In the genomic region with DNA sequence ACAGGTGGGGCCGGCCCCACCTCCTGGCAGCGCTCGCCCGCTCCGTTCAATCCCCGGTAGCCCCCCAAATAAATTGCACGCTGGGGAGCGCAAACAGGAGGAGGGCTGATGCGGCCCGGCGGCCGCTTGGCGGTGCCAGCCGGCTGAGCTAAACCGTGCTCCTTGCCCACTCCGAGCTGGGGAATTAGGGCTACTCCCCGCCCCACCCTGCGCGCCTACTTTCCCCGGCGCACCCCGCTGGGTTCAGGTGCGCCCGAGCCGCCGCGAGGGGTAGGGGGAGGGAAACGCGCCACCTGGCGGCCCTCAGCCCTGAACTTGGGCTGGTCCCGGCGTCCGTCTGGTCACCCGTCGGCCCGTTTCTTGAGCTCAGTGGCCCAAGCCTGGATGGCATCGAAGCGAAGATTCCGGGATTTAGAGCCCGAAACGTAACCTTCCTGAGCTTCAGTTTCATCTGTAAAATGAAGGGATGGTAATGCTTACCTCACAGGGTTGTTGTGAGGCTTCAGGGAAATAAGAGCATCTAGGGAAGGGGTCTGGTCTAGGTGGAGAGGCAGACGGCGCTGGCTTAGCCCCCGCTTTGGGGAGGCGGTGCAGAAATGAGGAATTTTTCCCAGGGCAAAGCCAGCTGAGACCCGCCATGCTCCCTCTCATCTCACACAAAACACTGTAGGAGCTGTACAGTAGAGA, we compare ENCODE assay signal across 1 cellular context.
A peak's percentile ranks its signal among the peaks of the same experiment; 100 is the strongest.
TF ChIP-seq lines count a peak whose summit lies in the region.

No MANE protein-coding gene starts in this region.

TF ChIP-seq in K562, 482 proteins besides CTCF, POLR2A, EP300 and RAD21 (continued from another document and continues in another):
- TF ChIP-seq, protein P1, sequence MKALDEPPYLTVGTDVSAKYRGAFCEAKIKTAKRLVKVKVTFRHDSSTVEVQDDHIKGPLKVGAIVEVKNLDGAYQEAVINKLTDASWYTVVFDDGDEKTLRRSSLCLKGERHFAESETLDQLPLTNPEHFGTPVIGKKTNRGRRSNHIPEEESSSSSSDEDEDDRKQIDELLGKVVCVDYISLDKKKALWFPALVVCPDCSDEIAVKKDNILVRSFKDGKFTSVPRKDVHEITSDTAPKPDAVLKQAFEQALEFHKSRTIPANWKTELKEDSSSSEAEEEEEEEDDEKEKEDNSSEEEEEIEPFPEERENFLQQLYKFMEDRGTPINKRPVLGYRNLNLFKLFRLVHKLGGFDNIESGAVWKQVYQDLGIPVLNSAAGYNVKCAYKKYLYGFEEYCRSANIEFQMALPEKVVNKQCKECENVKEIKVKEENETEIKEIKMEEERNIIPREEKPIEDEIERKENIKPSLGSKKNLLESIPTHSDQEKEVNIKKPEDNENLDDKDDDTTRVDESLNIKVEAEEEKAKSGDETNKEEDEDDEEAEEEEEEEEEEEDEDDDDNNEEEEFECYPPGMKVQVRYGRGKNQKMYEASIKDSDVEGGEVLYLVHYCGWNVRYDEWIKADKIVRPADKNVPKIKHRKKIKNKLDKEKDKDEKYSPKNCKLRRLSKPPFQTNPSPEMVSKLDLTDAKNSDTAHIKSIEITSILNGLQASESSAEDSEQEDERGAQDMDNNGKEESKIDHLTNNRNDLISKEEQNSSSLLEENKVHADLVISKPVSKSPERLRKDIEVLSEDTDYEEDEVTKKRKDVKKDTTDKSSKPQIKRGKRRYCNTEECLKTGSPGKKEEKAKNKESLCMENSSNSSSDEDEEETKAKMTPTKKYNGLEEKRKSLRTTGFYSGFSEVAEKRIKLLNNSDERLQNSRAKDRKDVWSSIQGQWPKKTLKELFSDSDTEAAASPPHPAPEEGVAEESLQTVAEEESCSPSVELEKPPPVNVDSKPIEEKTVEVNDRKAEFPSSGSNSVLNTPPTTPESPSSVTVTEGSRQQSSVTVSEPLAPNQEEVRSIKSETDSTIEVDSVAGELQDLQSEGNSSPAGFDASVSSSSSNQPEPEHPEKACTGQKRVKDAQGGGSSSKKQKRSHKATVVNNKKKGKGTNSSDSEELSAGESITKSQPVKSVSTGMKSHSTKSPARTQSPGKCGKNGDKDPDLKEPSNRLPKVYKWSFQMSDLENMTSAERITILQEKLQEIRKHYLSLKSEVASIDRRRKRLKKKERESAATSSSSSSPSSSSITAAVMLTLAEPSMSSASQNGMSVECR (CRISPR knock-in tag; IDR thresholded peaks at IDR 0.05): peak; percentile 59; the same call in 1 of the 2 replicates
- TF ChIP-seq, protein P2, sequence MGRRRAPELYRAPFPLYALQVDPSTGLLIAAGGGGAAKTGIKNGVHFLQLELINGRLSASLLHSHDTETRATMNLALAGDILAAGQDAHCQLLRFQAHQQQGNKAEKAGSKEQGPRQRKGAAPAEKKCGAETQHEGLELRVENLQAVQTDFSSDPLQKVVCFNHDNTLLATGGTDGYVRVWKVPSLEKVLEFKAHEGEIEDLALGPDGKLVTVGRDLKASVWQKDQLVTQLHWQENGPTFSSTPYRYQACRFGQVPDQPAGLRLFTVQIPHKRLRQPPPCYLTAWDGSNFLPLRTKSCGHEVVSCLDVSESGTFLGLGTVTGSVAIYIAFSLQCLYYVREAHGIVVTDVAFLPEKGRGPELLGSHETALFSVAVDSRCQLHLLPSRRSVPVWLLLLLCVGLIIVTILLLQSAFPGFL (CRISPR knock-in tag; IDR thresholded peaks at IDR 0.05): 0 out of 2 replicates have a peak, but pooled peaks have one; percentile 79
- no peak for TF ChIP-seq ZNF445 (CRISPR knock-in tag; IDR thresholded peaks at IDR 0.05; ENCODE audit: low read depth)
- TF ChIP-seq PHF8 (IDR thresholded peaks at IDR 0.05; ENCODE audit: borderline replicate concordance, low read length): no peak
- TF ChIP-seq PHTF2 (CRISPR knock-in tag; IDR thresholded peaks at IDR 0.05): no peak
- TF ChIP-seq CHCHD3 (CRISPR knock-in tag; IDR thresholded peaks at IDR 0.05): no peak
- TF ChIP-seq ZNF780A (CRISPR knock-in tag; IDR thresholded peaks at IDR 0.05): no peak
- 0 out of 2 replicates have a peak, but pooled peaks have one; percentile 22 for TF ChIP-seq XRCC5 (IDR thresholded peaks at IDR 0.05; ENCODE audit: low read depth, low read length)
- TF ChIP-seq, protein P3, sequence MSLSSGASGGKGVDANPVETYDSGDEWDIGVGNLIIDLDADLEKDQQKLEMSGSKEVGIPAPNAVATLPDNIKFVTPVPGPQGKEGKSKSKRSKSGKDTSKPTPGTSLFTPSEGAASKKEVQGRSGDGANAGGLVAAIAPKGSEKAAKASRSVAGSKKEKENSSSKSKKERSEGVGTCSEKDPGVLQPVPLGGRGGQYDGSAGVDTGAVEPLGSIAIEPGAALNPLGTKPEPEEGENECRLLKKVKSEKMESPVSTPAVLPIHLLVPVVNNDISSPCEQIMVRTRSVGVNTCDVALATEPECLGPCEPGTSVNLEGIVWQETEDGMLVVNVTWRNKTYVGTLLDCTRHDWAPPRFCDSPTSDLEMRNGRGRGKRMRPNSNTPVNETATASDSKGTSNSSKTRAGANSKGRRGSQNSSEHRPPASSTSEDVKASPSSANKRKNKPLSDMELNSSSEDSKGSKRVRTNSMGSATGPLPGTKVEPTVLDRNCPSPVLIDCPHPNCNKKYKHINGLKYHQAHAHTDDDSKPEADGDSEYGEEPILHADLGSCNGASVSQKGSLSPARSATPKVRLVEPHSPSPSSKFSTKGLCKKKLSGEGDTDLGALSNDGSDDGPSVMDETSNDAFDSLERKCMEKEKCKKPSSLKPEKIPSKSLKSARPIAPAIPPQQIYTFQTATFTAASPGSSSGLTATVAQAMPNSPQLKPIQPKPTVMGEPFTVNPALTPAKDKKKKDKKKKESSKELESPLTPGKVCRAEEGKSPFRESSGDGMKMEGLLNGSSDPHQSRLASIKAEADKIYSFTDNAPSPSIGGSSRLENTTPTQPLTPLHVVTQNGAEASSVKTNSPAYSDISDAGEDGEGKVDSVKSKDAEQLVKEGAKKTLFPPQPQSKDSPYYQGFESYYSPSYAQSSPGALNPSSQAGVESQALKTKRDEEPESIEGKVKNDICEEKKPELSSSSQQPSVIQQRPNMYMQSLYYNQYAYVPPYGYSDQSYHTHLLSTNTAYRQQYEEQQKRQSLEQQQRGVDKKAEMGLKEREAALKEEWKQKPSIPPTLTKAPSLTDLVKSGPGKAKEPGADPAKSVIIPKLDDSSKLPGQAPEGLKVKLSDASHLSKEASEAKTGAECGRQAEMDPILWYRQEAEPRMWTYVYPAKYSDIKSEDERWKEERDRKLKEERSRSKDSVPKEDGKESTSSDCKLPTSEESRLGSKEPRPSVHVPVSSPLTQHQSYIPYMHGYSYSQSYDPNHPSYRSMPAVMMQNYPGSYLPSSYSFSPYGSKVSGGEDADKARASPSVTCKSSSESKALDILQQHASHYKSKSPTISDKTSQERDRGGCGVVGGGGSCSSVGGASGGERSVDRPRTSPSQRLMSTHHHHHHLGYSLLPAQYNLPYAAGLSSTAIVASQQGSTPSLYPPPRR (CRISPR knock-in tag; IDR thresholded peaks at IDR 0.05; ENCODE audit: borderline replicate concordance): no peak
- no peak for TF ChIP-seq FOXP1 (CRISPR knock-in tag; IDR thresholded peaks at IDR 0.05)
- no peak for TF ChIP-seq ZNF584 (CRISPR knock-in tag; IDR thresholded peaks at IDR 0.05; ENCODE audit: low read depth)
- TF ChIP-seq, protein P4, sequence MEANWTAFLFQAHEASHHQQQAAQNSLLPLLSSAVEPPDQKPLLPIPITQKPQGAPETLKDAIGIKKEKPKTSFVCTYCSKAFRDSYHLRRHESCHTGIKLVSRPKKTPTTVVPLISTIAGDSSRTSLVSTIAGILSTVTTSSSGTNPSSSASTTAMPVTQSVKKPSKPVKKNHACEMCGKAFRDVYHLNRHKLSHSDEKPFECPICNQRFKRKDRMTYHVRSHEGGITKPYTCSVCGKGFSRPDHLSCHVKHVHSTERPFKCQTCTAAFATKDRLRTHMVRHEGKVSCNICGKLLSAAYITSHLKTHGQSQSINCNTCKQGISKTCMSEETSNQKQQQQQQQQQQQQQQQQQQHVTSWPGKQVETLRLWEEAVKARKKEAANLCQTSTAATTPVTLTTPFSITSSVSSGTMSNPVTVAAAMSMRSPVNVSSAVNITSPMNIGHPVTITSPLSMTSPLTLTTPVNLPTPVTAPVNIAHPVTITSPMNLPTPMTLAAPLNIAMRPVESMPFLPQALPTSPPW (CRISPR knock-in tag; IDR thresholded peaks at IDR 0.05): peak; percentile 73
- TF ChIP-seq SMARCE1 (IDR thresholded peaks at IDR 0.05): peak; percentile 68
- TF ChIP-seq CREB1 (IDR thresholded peaks at IDR 0.05): no peak
- peak; percentile 53; the same call in 1 of the 2 replicates for TF ChIP-seq CREB1 (CRISPR knock-in tag; IDR thresholded peaks at IDR 0.05)
- TF ChIP-seq OTX1 (CRISPR knock-in tag; IDR thresholded peaks at IDR 0.05): no peak
- no peak for TF ChIP-seq SUPT5H (IDR thresholded peaks at IDR 0.05)
- no peak for TF ChIP-seq ZNF121 (CRISPR knock-in tag; conservative IDR thresholded peaks at IDR 0.05)
- TF ChIP-seq PRMT5 (CRISPR knock-in tag; IDR thresholded peaks at IDR 0.05): no peak
- TF ChIP-seq NR2C2 (CRISPR knock-in tag; IDR thresholded peaks at IDR 0.05): no peak
- peak; percentile 10; the same call in 1 of the 2 replicates for TF ChIP-seq NR2C2 (tag; IDR thresholded peaks at IDR 0.05)
- TF ChIP-seq, protein P5, sequence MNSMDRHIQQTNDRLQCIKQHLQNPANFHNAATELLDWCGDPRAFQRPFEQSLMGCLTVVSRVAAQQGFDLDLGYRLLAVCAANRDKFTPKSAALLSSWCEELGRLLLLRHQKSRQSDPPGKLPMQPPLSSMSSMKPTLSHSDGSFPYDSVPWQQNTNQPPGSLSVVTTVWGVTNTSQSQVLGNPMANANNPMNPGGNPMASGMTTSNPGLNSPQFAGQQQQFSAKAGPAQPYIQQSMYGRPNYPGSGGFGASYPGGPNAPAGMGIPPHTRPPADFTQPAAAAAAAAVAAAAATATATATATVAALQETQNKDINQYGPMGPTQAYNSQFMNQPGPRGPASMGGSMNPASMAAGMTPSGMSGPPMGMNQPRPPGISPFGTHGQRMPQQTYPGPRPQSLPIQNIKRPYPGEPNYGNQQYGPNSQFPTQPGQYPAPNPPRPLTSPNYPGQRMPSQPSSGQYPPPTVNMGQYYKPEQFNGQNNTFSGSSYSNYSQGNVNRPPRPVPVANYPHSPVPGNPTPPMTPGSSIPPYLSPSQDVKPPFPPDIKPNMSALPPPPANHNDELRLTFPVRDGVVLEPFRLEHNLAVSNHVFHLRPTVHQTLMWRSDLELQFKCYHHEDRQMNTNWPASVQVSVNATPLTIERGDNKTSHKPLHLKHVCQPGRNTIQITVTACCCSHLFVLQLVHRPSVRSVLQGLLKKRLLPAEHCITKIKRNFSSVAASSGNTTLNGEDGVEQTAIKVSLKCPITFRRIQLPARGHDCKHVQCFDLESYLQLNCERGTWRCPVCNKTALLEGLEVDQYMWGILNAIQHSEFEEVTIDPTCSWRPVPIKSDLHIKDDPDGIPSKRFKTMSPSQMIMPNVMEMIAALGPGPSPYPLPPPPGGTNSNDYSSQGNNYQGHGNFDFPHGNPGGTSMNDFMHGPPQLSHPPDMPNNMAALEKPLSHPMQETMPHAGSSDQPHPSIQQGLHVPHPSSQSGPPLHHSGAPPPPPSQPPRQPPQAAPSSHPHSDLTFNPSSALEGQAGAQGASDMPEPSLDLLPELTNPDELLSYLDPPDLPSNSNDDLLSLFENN (IDR thresholded peaks at IDR 0.05; ENCODE audit: low read depth in 2 of 2, low read length in 2 of 2): no peak
- TF ChIP-seq, protein P6, sequence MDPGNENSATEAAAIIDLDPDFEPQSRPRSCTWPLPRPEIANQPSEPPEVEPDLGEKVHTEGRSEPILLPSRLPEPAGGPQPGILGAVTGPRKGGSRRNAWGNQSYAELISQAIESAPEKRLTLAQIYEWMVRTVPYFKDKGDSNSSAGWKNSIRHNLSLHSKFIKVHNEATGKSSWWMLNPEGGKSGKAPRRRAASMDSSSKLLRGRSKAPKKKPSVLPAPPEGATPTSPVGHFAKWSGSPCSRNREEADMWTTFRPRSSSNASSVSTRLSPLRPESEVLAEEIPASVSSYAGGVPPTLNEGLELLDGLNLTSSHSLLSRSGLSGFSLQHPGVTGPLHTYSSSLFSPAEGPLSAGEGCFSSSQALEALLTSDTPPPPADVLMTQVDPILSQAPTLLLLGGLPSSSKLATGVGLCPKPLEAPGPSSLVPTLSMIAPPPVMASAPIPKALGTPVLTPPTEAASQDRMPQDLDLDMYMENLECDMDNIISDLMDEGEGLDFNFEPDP (CRISPR knock-in tag; IDR thresholded peaks at IDR 0.05): no peak
- TF ChIP-seq, protein P7, sequence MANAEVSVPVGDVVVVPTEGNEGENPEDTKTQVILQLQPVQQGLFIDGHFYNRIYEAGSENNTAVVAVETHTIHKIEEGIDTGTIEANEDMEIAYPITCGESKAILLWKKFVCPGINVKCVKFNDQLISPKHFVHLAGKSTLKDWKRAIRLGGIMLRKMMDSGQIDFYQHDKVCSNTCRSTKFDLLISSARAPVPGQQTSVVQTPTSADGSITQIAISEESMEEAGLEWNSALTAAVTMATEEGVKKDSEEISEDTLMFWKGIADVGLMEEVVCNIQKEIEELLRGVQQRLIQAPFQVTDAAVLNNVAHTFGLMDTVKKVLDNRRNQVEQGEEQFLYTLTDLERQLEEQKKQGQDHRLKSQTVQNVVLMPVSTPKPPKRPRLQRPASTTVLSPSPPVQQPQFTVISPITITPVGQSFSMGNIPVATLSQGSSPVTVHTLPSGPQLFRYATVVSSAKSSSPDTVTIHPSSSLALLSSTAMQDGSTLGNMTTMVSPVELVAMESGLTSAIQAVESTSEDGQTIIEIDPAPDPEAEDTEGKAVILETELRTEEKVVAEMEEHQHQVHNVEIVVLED (CRISPR knock-in tag; IDR thresholded peaks at IDR 0.05): 0 out of 2 replicates have a peak, but pooled peaks have one; percentile 17
- TF ChIP-seq ZNF57 (CRISPR knock-in tag; IDR thresholded peaks at IDR 0.05): no peak
- TF ChIP-seq, protein P8, sequence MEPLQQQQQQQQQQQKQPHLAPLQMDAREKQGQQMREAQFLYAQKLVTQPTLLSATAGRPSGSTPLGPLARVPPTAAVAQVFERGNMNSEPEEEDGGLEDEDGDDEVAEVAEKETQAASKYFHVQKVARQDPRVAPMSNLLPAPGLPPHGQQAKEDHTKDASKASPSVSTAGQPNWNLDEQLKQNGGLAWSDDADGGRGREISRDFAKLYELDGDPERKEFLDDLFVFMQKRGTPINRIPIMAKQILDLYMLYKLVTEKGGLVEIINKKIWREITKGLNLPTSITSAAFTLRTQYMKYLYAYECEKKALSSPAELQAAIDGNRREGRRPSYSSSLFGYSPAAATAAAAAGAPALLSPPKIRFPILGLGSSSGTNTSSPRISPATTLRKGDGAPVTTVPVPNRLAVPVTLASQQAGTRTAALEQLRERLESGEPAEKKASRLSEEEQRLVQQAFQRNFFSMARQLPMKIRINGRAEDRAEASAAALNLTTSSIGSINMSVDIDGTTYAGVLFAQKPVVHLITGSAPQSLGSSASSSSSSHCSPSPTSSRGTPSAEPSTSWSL (CRISPR knock-in tag; IDR thresholded peaks at IDR 0.05; ENCODE audit: borderline replicate concordance): no peak
- no peak for TF ChIP-seq MTF1 (CRISPR knock-in tag; IDR thresholded peaks at IDR 0.05; ENCODE audit: borderline replicate concordance)
- no peak for TF ChIP-seq ETV6 (IDR thresholded peaks at IDR 0.05; ENCODE audit: borderline replicate concordance in 1 of 2, low read depth in 2 of 2, low read length in 1 of 2)
- TF ChIP-seq ETV6 (CRISPR knock-in tag; IDR thresholded peaks at IDR 0.05; ENCODE audit: borderline replicate concordance): peak; percentile 78; the same call in 1 of the 2 replicates
- TF ChIP-seq POLR2AphosphoS5 (IDR thresholded peaks at IDR 0.05; ENCODE audit: control insufficient read depth, insufficient read depth, low read depth, low read length): no peak
- TF ChIP-seq THRAP3 (IDR thresholded peaks at IDR 0.05; ENCODE audit: borderline replicate concordance): no peak
- no peak for TF ChIP-seq CREM (IDR thresholded peaks at IDR 0.05; ENCODE audit: low read depth)
- no peak for TF ChIP-seq BCL6 (CRISPR knock-in tag; IDR thresholded peaks at IDR 0.05)
- TF ChIP-seq ZNF695 (CRISPR knock-in tag; IDR thresholded peaks at IDR 0.05): no peak
- no peak for TF ChIP-seq KLF1 (tag; IDR thresholded peaks at IDR 0.05)
- TF ChIP-seq, protein P9, sequence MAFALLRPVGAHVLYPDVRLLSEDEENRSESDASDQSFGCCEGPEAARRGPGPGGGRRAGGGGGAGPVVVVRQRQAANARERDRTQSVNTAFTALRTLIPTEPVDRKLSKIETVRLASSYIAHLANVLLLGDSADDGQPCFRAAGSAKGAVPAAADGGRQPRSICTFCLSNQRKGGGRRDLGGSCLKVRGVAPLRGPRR (CRISPR knock-in tag; IDR thresholded peaks at IDR 0.05): no peak
- no peak for TF ChIP-seq U2AF2 (optimal IDR thresholded peaks at IDR 0.05; ENCODE audit: low read depth, low read length)
